In genomic region chr5:14917719-14918118, GRCh38 we compare ENCODE assay signal across 22 cellular contexts. TPM values are rescaled to one million over a fixed set of nuclear protein-coding genes. Genes with fewer than 3 reads are reported as not detected.
DNase-seq lines count a peak whose midpoint lies in the region; ATAC-seq and TF ChIP-seq lines count a peak whose summit lies in the region.
"Had no signal": no experiment of that assay in that cellular context is flagged by ENCODE, and none has a peak within 500 bp of the region (broad histone marks: within the 10 kb centered on the region; RNA-seq: fewer than 3 reads in every experiment).

No MANE protein-coding gene starts in this region.

- no peak for TF ChIP-seq RAD21 in IMR-90 (IDR thresholded peaks at IDR 0.05; ENCODE audit: low read length)

- H4K8ac ChIP-seq in IMR-90 (ENCODE audit: low read depth in 2 of 2, low read length in 2 of 2), result no peak overlapping the region

- no TSS peak for BruUV-seq in IMR-90 (replicated peaks; lab: Mats Ljungman, UMichigan)

- H3K9me1 ChIP-seq in IMR-90 (ENCODE audit: insufficient read depth, low read length), result peaks cover 2% of the 10 kb centered on the region

- H2BK120ac ChIP-seq in IMR-90 (ENCODE audit: low read depth, low read length), result peak overlapping the region; percentile 17; the same call in 1 of the 2 replicates

- H3K4me3 ChIP-seq in IMR-90 (ENCODE audit: insufficient read depth, low read depth, low read length) (no peak overlapping the region), foreskin fibroblast (ENCODE audit: low read depth in 1 of 2, low read length in 2 of 2) (no peak overlapping the region), smooth muscle cell (no peak overlapping the region)
- H3K4me3 ChIP-seq: dorsolateral prefrontal cortex, hepatocyte, left lung had no signal

- no peak overlapping the region for H3K23ac ChIP-seq in IMR-90 (ENCODE audit: low read depth, low read length)

- H3K9ac ChIP-seq in IMR-90 (ENCODE audit: low read depth, low read length) (no peak overlapping the region), smooth muscle cell (ENCODE audit: low read depth) (no peak overlapping the region)

- H3K9me3 ChIP-seq in IMR-90 (ENCODE audit: control insufficient read depth, insufficient read depth, low read length), result no peaks in the 10 kb centered on the region
- no peaks in the 10 kb centered on the region for H3K9me3 ChIP-seq in smooth muscle cell (replicated peaks; ENCODE audit: low read depth)
- H3K9me3 ChIP-seq: left lung had no signal

- DNase-seq in AG20443 (ENCODE audit: low spot score) (peak; percentile 60), IMR-90 (peak; percentile 17), cerebellar cortex (ENCODE audit: low spot score) (peak; percentile 9), foreskin fibroblast (peak; percentile 74 to 90), DMS 273 (lab: John Stamatoyannopoulos, UW; ENCODE audit: unreplicated experiment) (no peak), smooth muscle cell (lab: John Stamatoyannopoulos, UW; ENCODE audit: unreplicated experiment) (no peak)
- DNase-seq in activated CD4-positive, alpha-beta T cell treated with anti-CD3 and anti-CD28 coated beads, Interleukin-2, amount 50 U/mL, for 4 hours, result no peak
- DNase-seq: activated CD4-positive, alpha-beta T cell treated with anti-CD3 and anti-CD28 coated beads, Interleukin-2, amount 10 ng/mL, durations not matched to agents 7 days and 5 days; anterior cingulate cortex; Calu3; dorsolateral prefrontal cortex; GOT3; immature natural killer cell; KG1; left lung; MV-4-11; naive thymus-derived CD4-positive, alpha-beta T cell; NCI-H1694 treated with DMSO at 0.1 percent for 48 hours; nucleus accumbens; T-helper 9 cell had no signal

- H3K56ac ChIP-seq in IMR-90 (ENCODE audit: extremely low read depth, insufficient read depth, low read length), result no peak overlapping the region

- H3K27me3 ChIP-seq in IMR-90 (ENCODE audit: control insufficient read depth, insufficient read depth, low read length) (no peaks in the 10 kb centered on the region), smooth muscle cell (ENCODE audit: low read depth) (no peaks in the 10 kb centered on the region)
- H3K27me3 ChIP-seq: hepatocyte, left lung had no signal

- no peak for TF ChIP-seq CTCF in IMR-90 (conservative IDR thresholded peaks at IDR 0.05; ENCODE audit: low read depth, low read length)
- no peak for TF ChIP-seq CTCF in foreskin fibroblast (IDR thresholded peaks at IDR 0.05; ENCODE audit: low read depth, low read length)
- no peak for TF ChIP-seq CTCF in smooth muscle cell (IDR thresholded peaks at IDR 0.05; ENCODE audit: borderline replicate concordance, insufficient read depth, poor library complexity, severe bottlenecking)

- no peak overlapping the region for H2BK15ac ChIP-seq in IMR-90 (ENCODE audit: low read depth, low read length)

- H3F3A ChIP-seq in smooth muscle cell (ENCODE audit: low read depth), result no peaks in the 10 kb centered on the region

- no peak overlapping the region for H2AK9ac ChIP-seq in IMR-90 (replicated peaks; ENCODE audit: low read depth, low read length, poor library complexity)

- dilution Hi-C loops in IMR-90 (cut with HindIII; ENCODE audit: low sequenced_read_pairs, unreplicated experiment), result no loop called here

- H2AFZ ChIP-seq in IMR-90 (replicated peaks; ENCODE audit: low read length, poor library complexity) (no peak overlapping the region), smooth muscle cell (ENCODE audit: low read depth) (no peak overlapping the region)
- H2AFZ ChIP-seq: hepatocyte had no signal

- H4K20me1 ChIP-seq in IMR-90 (ENCODE audit: insufficient read depth, low read length) (no peaks in the 10 kb centered on the region), smooth muscle cell (ENCODE audit: low read depth) (no peaks in the 10 kb centered on the region)

- H3K14ac ChIP-seq in IMR-90 (replicated peaks; ENCODE audit: low read depth, low read length), result no peak overlapping the region

- H3K4ac ChIP-seq in IMR-90 (ENCODE audit: low read depth, low read length), result 0 out of 2 replicates have a peak overlapping the region, but pooled peaks have one; percentile 4

- no peak for TF ChIP-seq POLR2A in IMR-90 (IDR thresholded peaks at IDR 0.05; ENCODE audit: low read depth, low read length)

- CTCF ChIA-PET in IMR-90 (lab: Yijun Ruan, JAX), result no interaction called here

- H3K4me1 ChIP-seq in IMR-90 (ENCODE audit: control insufficient read depth, insufficient read depth, low read length) (peaks cover 17% of the 10 kb centered on the region), smooth muscle cell (ENCODE audit: low read depth) (peaks cover 9% of the 10 kb centered on the region)
- H3K4me1 ChIP-seq: left lung had no signal

- POLR2A ChIA-PET in IMR-90 (lab: Charles Lee; ENCODE audit: unreplicated experiment), result no interaction called here

- in situ Hi-C loops in IMR-90 (cut with MboI; ENCODE audit: low sequenced_read_pairs), result no loop called here

- no peak overlapping the region for H4K91ac ChIP-seq in IMR-90 (ENCODE audit: insufficient read depth, low read depth, low read length)

- H3K4me2 ChIP-seq in IMR-90 (ENCODE audit: low read depth, low read length) (no peak overlapping the region), smooth muscle cell (no peak overlapping the region)
- H3K4me2 ChIP-seq: hepatocyte had no signal

- intact Hi-C loops in IMR-90 (cut with micrococcal nuclease), result no loop called here

- no peaks in the 10 kb centered on the region for H3K36me3 ChIP-seq in IMR-90 (ENCODE audit: control insufficient read depth, insufficient read depth, low read length)
- no peaks in the 10 kb centered on the region for H3K36me3 ChIP-seq in smooth muscle cell (ENCODE audit: low read depth)
- H3K36me3 ChIP-seq: left lung had no signal

- WGBS in IMR-90 (ENCODE audit: extremely low coverage in 2 of 2, insufficient read length in 1 of 2), 2 experiments, result 82% methylated on average over 2 of the region's 2 CpGs; no CpG with 5 or more reads in 1 of the 2 experiments
- 88% methylated on average over 2 of the region's 2 CpGs for WGBS in smooth muscle cell (ENCODE audit: low lambda C conversion rate)

- H2AK5ac ChIP-seq in IMR-90 (ENCODE audit: low read depth, low read length), result no peak overlapping the region

- H3K18ac ChIP-seq in IMR-90 (ENCODE audit: low read depth, low read length), result no peak overlapping the region

- no peaks in the 10 kb centered on the region for H3K79me2 ChIP-seq in smooth muscle cell (ENCODE audit: low read depth)
- H3K79me2 ChIP-seq: hepatocyte had no signal

- no peak overlapping the region for H3K27ac ChIP-seq in IMR-90 (ENCODE audit: insufficient read depth, low read length)
- H3K27ac ChIP-seq in smooth muscle cell (ENCODE audit: low read depth), result no peak overlapping the region
- H3K27ac ChIP-seq: dorsolateral prefrontal cortex, hepatocyte, left lung had no signal

- ATAC-seq in IMR-90 (ENCODE audit: low read depth) (no peak), HG02588 (IDR thresholded peaks at IDR 0.05; ENCODE audit: unreplicated experiment) (no peak)
- ATAC-seq: left lung; naive thymus-derived CD4-positive, alpha-beta T cell had no signal

- no peaks in the 10 kb centered on the region for H3K79me1 ChIP-seq in IMR-90 (ENCODE audit: low read depth in 1 of 2, low read length in 2 of 2)

- H2BK5ac ChIP-seq in IMR-90 (ENCODE audit: low read depth, low read length, poor library complexity, severe bottlenecking), result no peak overlapping the region

- H4K5ac ChIP-seq in IMR-90 (ENCODE audit: low read depth, low read length), result no peak overlapping the region

- no peak overlapping the region for H2BK20ac ChIP-seq in IMR-90 (ENCODE audit: low read depth, low read length)

TF ChIP-seq in IMR-90, 13 proteins besides CTCF, POLR2A, EP300 and RAD21:
- no peak for TF ChIP-seq USF2 (IDR thresholded peaks at IDR 0.05; ENCODE audit: low read depth, low read length)
- no peak for TF ChIP-seq RCOR1 (IDR thresholded peaks at IDR 0.05; ENCODE audit: insufficient replicate concordance, low read length)
- no peak for TF ChIP-seq ELK1 (IDR thresholded peaks at IDR 0.05; ENCODE audit: borderline replicate concordance, low read depth, low read length)
- TF ChIP-seq CEBPB (IDR thresholded peaks at IDR 0.05; ENCODE audit: low read depth, low read length), result no peak
- no peak for TF ChIP-seq RFX5 (IDR thresholded peaks at IDR 0.05; ENCODE audit: low read depth, low read length)
- TF ChIP-seq MAZ (IDR thresholded peaks at IDR 0.05; ENCODE audit: borderline replicate concordance, low read depth, low read length), result no peak

RNA-seq across cellular contexts. Expression of gene ANKH, which starts 46.1 kb away (rescaled TPM):
- total RNA-seq in IMR-90 (2012; rRNA removed) (5.2 and 5.6 TPM in 2 replicates), smooth muscle cell (37.3 and 48.0 TPM in 2 replicates)
- polyA plus RNA-seq in IMR-90 (2012; rRNA removed) (15.4 and 17.2 TPM in 2 replicates), smooth muscle cell (25.4 and 56.6 TPM in 2 replicates)
- 11.0 and 13.8 TPM in 2 replicates for polyA plus RNA-seq in IMR-90 (2012; cell fraction: cytosol; rRNA removed)
- polyA plus RNA-seq in IMR-90 (2012; cell fraction: nucleus; rRNA removed; ENCODE audit: low replicate concordance), result 8.9 TPM in 2 replicates

Comparison
In these comparisons a context has a peak if more than half of its experiments do, and no peak if none do; other contexts are left out.
1. DNase-seq: peak in AG20443 (single experiment), IMR-90 (single experiment), cerebellar cortex (single experiment) and foreskin fibroblast (2 of 2); none in DMS 273 (single experiment), activated CD4-positive, alpha-beta T cell treated with anti-CD3 and anti-CD28 coated beads, Interleukin-2, amount 50 U/mL, for 4 hours (0 of 2) and smooth muscle cell (single experiment).